In genomic region chr9:112051812-112052211, GRCh38 we compare ENCODE assay signal across 15 cellular contexts.
DNase-seq lines count a peak whose midpoint lies in the region; ATAC-seq and TF ChIP-seq lines count a peak whose summit lies in the region.
"Had no signal": no experiment of that assay in that cellular context is flagged by ENCODE, and none has a peak within 500 bp of the region (broad histone marks: within the 10 kb centered on the region; RNA-seq: fewer than 3 reads in every experiment).

No MANE protein-coding gene starts in this region.

- peaks cover 6% of the 10 kb centered on the region for H3K4me1 Mint-ChIP-seq in T-helper 17 cell
- peaks cover 14% of the 10 kb centered on the region for H3K4me1 Mint-ChIP-seq in activated CD4-positive, alpha-beta memory T cell treated with anti-CD3 and anti-CD28 coated beads for 36 hours (ENCODE audit: low read depth)
- H3K4me1 Mint-ChIP-seq: WTC11 had no signal

- H3K23ac ChIP-seq in trophoblast cell (ENCODE audit: low read length), result no peak overlapping the region

- peaks cover 7% of the 10 kb centered on the region for H3K9me3 Mint-ChIP-seq in activated CD4-positive, alpha-beta memory T cell treated with anti-CD3 and anti-CD28 coated beads for 36 hours

- intact Hi-C loops in spleen (cut with DNase I; ENCODE audit: low total_unique reads), result no loop called here
- intact Hi-C loops in activated CD4-positive, alpha-beta memory T cell treated with anti-CD3 and anti-CD28 coated beads for 36 hours (cut with micrococcal nuclease), result no loop called here

- DNase-seq in GM10266 (ENCODE audit: extremely low spot score) (peak; percentile 40), adipocyte (ENCODE audit: low read depth) (no peak), trophoblast cell (no peak), T-helper 17 cell (no peak), spleen (no peak), OCI-M2 (lab: John Stamatoyannopoulos, UW; ENCODE audit: unreplicated experiment) (no peak)
- no peak for DNase-seq in activated CD4-positive, alpha-beta memory T cell treated with anti-CD3 and anti-CD28 coated beads for 36 hours
- DNase-seq: activated CD8-positive, alpha-beta memory T cell treated with anti-CD3 and anti-CD28 coated beads, Interleukin-2, amount 50 U/mL, for 4 hours; CD4-positive, alpha-beta memory T cell; colonic mucosa; NCI-H146; stomach had no signal

- H3K4me2 ChIP-seq in trophoblast cell (ENCODE audit: low read length), result no peak overlapping the region

- peaks cover 4% of the 10 kb centered on the region for H3K36me3 Mint-ChIP-seq in T-helper 17 cell (ENCODE audit: low read depth)
- peaks cover 14% of the 10 kb centered on the region for H3K36me3 Mint-ChIP-seq in activated CD4-positive, alpha-beta memory T cell treated with anti-CD3 and anti-CD28 coated beads for 36 hours

- no CpG with 5 or more reads among the region's 5 CpGs for WGBS in trophoblast cell (ENCODE audit: extremely low coverage, insufficient coverage, insufficient read length)
- 69 to 79% (median 75%) methylated on average over 5 of the region's 5 CpGs for WGBS in spleen, 5 donors

- H3K79me1 ChIP-seq in trophoblast cell (ENCODE audit: low read length), result peaks cover 5% of the 10 kb centered on the region

- TF ChIP-seq CTCF in GM10266 (IDR thresholded peaks at IDR 0.05; ENCODE audit: control insufficient read depth, insufficient read depth, low read depth, missing control alignments) (no peak), spleen (IDR thresholded peaks at IDR 0.05 in 8 of 11, conservative IDR thresholded peaks at IDR 0.05 in 3 of 11) (no peak)

- POLR2A ChIA-PET in activated CD4-positive, alpha-beta memory T cell treated with anti-CD3 and anti-CD28 coated beads for 36 hours (lab: Charles Lee), result no interaction called here

- no peak overlapping the region for H2AFZ ChIP-seq in trophoblast cell (ENCODE audit: insufficient read depth, low read length, poor library complexity)

- H4K12ac ChIP-seq in trophoblast cell (ENCODE audit: low read depth, low read length), result no peak overlapping the region

- peaks cover 2% of the 10 kb centered on the region for H3K79me2 ChIP-seq in trophoblast cell (ENCODE audit: control insufficient read depth, insufficient read depth, low read length, poor library complexity)

- H4K91ac ChIP-seq in trophoblast cell (ENCODE audit: low read depth, low read length), result peak overlapping the region; percentile 4

- H3K4me3 ChIP-seq in adipocyte (ENCODE audit: low read length), result peak overlapping the region; percentile 37
- no peak overlapping the region for H3K4me3 ChIP-seq in trophoblast cell (ENCODE audit: low read depth, low read length)
- H3K4me3 ChIP-seq in spleen, result no peak overlapping the region
- H3K4me3 ChIP-seq: colonic mucosa, right atrium auricular region, stomach had no signal

- TF ChIP-seq POLR2A in spleen (IDR thresholded peaks at IDR 0.05), result no peak

- CTCF ChIA-PET in activated CD4-positive, alpha-beta memory T cell treated with anti-CD3 and anti-CD28 coated beads for 36 hours (lab: Charles Lee), result interaction anchor here (1.0 kb wide), 1 partner anchor 46 kb away, joined by 3 read pairs; no protein-coding TSS in a partner anchor

- peak overlapping the region; percentile 2 for H3K18ac ChIP-seq in trophoblast cell (ENCODE audit: low read length)

- H3K9ac ChIP-seq in adipocyte (ENCODE audit: low read length) (peak overlapping the region; percentile 50), trophoblast cell (ENCODE audit: low read length) (no peak overlapping the region)

- H2BK120ac ChIP-seq in trophoblast cell (ENCODE audit: insufficient read depth, low read length, poor library complexity), result no peak overlapping the region

- no peaks in the 10 kb centered on the region for H3K27me3 ChIP-seq in adipocyte (replicated peaks; ENCODE audit: control insufficient read depth, insufficient read depth, low read length)
- H3K27me3 ChIP-seq in trophoblast cell (ENCODE audit: insufficient read depth, low read length), result no peaks in the 10 kb centered on the region
- H3K27me3 ChIP-seq in spleen (replicated peaks in 1 of 7), result no peaks in the 10 kb centered on the region
- H3K27me3 ChIP-seq: colonic mucosa, right atrium auricular region, stomach had no signal

- no peak overlapping the region for H2BK5ac ChIP-seq in trophoblast cell (ENCODE audit: low read depth, low read length, poor library complexity)

- no peak overlapping the region for H3K4me3 Mint-ChIP-seq in T-helper 17 cell
- no peak overlapping the region for H3K4me3 Mint-ChIP-seq in activated CD4-positive, alpha-beta memory T cell treated with anti-CD3 and anti-CD28 coated beads for 36 hours
- H3K4me3 Mint-ChIP-seq: CD4-positive, alpha-beta memory T cell; WTC11 had no signal

- H3K27ac ChIP-seq in trophoblast cell (ENCODE audit: low read depth, low read length) (no peak overlapping the region), spleen (peak overlapping the region in 2 of 8 donors; percentile 6 to 25)
- H3K27ac ChIP-seq: colonic mucosa, right atrium auricular region had no signal

- peak; percentile 40 for ATAC-seq in HG02798 (IDR thresholded peaks at IDR 0.05; ENCODE audit: poor library complexity, unreplicated experiment)
- no peak for ATAC-seq in T-helper 17 cell
- ATAC-seq: WTC11 had no signal

- peaks cover 43% of the 10 kb centered on the region for H3K4me1 ChIP-seq in adipocyte (ENCODE audit: control insufficient read depth, insufficient read depth, low read length)
- H3K4me1 ChIP-seq in trophoblast cell (ENCODE audit: control insufficient read depth in 1 of 2, insufficient read depth in 2 of 2, low read length in 2 of 2), result peaks cover 9% of the 10 kb centered on the region in 2 experiments
- H3K4me1 ChIP-seq in spleen, result peaks cover 0 to 38% (median 17%) of the 10 kb centered on the region in 6 donors

- H3K27ac Mint-ChIP-seq in T-helper 17 cell, result no peak overlapping the region
- H3K27ac Mint-ChIP-seq in activated CD4-positive, alpha-beta memory T cell treated with anti-CD3 and anti-CD28 coated beads for 36 hours, result no peak overlapping the region
- H3K27ac Mint-ChIP-seq: CD4-positive, alpha-beta memory T cell; WTC11 had no signal

- no peak overlapping the region for H3K4ac ChIP-seq in trophoblast cell (ENCODE audit: low read depth, low read length)

- no peak overlapping the region for H2AK5ac ChIP-seq in trophoblast cell (ENCODE audit: low read length)

- peak overlapping the region; percentile 10 for H2BK12ac ChIP-seq in trophoblast cell (ENCODE audit: low read length)

- H3K9me3 ChIP-seq in adipocyte (ENCODE audit: control insufficient read depth, low read length) (no peaks in the 10 kb centered on the region), trophoblast cell (ENCODE audit: insufficient read depth, low read depth, low read length) (no peaks in the 10 kb centered on the region), T-helper 17 cell (ENCODE audit: control insufficient read depth, low read length, poor library complexity, severe bottlenecking) (no peaks in the 10 kb centered on the region), spleen (peaks cover 0 to 6% (median 0%) of the 10 kb centered on the region in 8 donors)
- H3K9me3 ChIP-seq: colonic mucosa, right atrium auricular region, stomach had no signal

- no peaks in the 10 kb centered on the region for H3K36me3 ChIP-seq in adipocyte (ENCODE audit: control insufficient read depth, insufficient read depth, low read length, severe bottlenecking)
- H3K36me3 ChIP-seq in trophoblast cell (ENCODE audit: control insufficient read depth in 1 of 2, insufficient read depth in 2 of 2, low read length in 2 of 2), result peaks cover 0 to 2% of the 10 kb centered on the region in 2 experiments
- H3K36me3 ChIP-seq in spleen, result peaks cover 0 to 8% (median 0%) of the 10 kb centered on the region in 6 donors
- H3K36me3 ChIP-seq: colonic mucosa, right atrium auricular region, stomach had no signal

- H4K8ac ChIP-seq in trophoblast cell (ENCODE audit: low read depth, low read length), result no peak overlapping the region

- no peaks in the 10 kb centered on the region for H3K27me3 Mint-ChIP-seq in T-helper 17 cell
- H3K27me3 Mint-ChIP-seq in activated CD4-positive, alpha-beta memory T cell treated with anti-CD3 and anti-CD28 coated beads for 36 hours, result no peaks in the 10 kb centered on the region
- H3K27me3 Mint-ChIP-seq: CD4-positive, alpha-beta memory T cell had no signal

- H3K14ac ChIP-seq in trophoblast cell (ENCODE audit: low read length), result no peak overlapping the region
